ENCODE assay signal across 13 cellular contexts in genomic region chr2:238238311-238238765, GRCh38. TPM values are rescaled to one million over a fixed set of nuclear protein-coding genes. Genes with fewer than 3 reads are reported as not detected.
DNase-seq lines count a peak whose midpoint lies in the region; ATAC-seq and TF ChIP-seq lines count a peak whose summit lies in the region.
"Had no signal": no experiment of that assay in that cellular context is flagged by ENCODE, and none has a peak within 500 bp of the region (broad histone marks: within the 10 kb centered on the region; RNA-seq: fewer than 3 reads in every experiment).

No MANE protein-coding gene starts in this region.

- POLR2A ChIA-PET in CD4-positive, alpha-beta T cell (lab: Charles Lee) = interaction anchor here (0.9 to 2.0 kb wide), 6 partner anchors 17 to 270 kb away, joined by 3 to 7 read pairs (median 4); no protein-coding TSS in a partner anchor
- POLR2A ChIA-PET in T-cell (lab: Charles Lee) = no interaction called here

- no peak overlapping the region for H3K27ac Mint-ChIP-seq in CD4-positive, alpha-beta T cell
- no peak overlapping the region for H3K27ac Mint-ChIP-seq in T-cell
- H3K27ac Mint-ChIP-seq in naive B cell = no peak overlapping the region

- no peak for ATAC-seq in CD4-positive, alpha-beta T cell (ENCODE audit: poor library complexity)
- ATAC-seq in T-cell (replicated peaks in 1 of 4) = no peak
- ATAC-seq in naive B cell (ENCODE audit: low read depth in 2 of 2) = no peak
- ATAC-seq in HG03457 (IDR thresholded peaks at IDR 0.05; ENCODE audit: unreplicated experiment) = no peak
- ATAC-seq in HG02840 (IDR thresholded peaks at IDR 0.05; ENCODE audit: low FRiP score, unreplicated experiment) = no peak
- ATAC-seq: sciatic nerve had no signal

- peaks cover 13% of the 10 kb centered on the region for H3K27me3 ChIP-seq in CD4-positive, alpha-beta T cell (ENCODE audit: control insufficient read depth, insufficient read depth, low read length)
- H3K27me3 ChIP-seq: adrenal gland had no signal

- H3K9me3 ChIP-seq in CD4-positive, alpha-beta T cell (ENCODE audit: control insufficient read depth, low read length) = no peaks in the 10 kb centered on the region
- H3K9me3 ChIP-seq: adrenal gland, tibial nerve had no signal

- H3K36me3 Mint-ChIP-seq in CD4-positive, alpha-beta T cell (ENCODE audit: low read depth) = no peaks in the 10 kb centered on the region
- H3K36me3 Mint-ChIP-seq in T-cell (no peaks in the 10 kb centered on the region), naive B cell (no peaks in the 10 kb centered on the region)

- H3K9me3 Mint-ChIP-seq in CD4-positive, alpha-beta T cell = no peaks in the 10 kb centered on the region
- H3K9me3 Mint-ChIP-seq in T-cell = no peaks in the 10 kb centered on the region
- peaks cover 0 to 2% (median 0%) of the 10 kb centered on the region in 7 donors for H3K9me3 Mint-ChIP-seq in naive B cell

- intact Hi-C loops in CD4-positive, alpha-beta T cell (cut with DNase I, micrococcal nuclease) = loop anchor here in 1 of 2 experiments (10.0 kb wide), 1 partner anchor 274 kb away; the partner anchor contains the start of gene UBE2F

- CTCF ChIA-PET in CD4-positive, alpha-beta T cell (lab: Charles Lee) = interaction anchor here (1.0 kb wide), 1 partner anchor 315 kb away, joined by 3 read pairs; no protein-coding TSS in a partner anchor
- CTCF ChIA-PET in T-cell (lab: Charles Lee) = no interaction called here

- DNase-seq in DMS53 (lab: John Stamatoyannopoulos, UW) (peak; percentile 65), DMS53 treated with DMSO at 0.1 percent for 48 hours (lab: John Stamatoyannopoulos, UW; ENCODE audit: unreplicated experiment) (no peak), T-cell (no peak), naive B cell (no peak), D341Med (ENCODE audit: low spot score) (no peak)
- no peak for DNase-seq in CD4-positive, alpha-beta T cell
- DNase-seq: EL, NCI-H446 treated with DMSO at 0.1 percent for 48 hours had no signal

- peak overlapping the region; percentile 81 for H3K4me3 Mint-ChIP-seq in CD4-positive, alpha-beta T cell
- H3K4me3 Mint-ChIP-seq in T-cell = peak overlapping the region; percentile 40 to 66 (median 57)
- peak overlapping the region; percentile 48 to 82 (median 73) for H3K4me3 Mint-ChIP-seq in naive B cell

- peaks cover 37% of the 10 kb centered on the region for H3K27me3 Mint-ChIP-seq in CD4-positive, alpha-beta T cell
- H3K27me3 Mint-ChIP-seq in T-cell = peaks cover 12 to 23% of the 10 kb centered on the region in 2 donors
- peaks cover 20 to 30% (median 28%) of the 10 kb centered on the region in 3 donors for H3K27me3 Mint-ChIP-seq in naive B cell

- no peak for TF ChIP-seq CTCF in CD4-positive, alpha-beta T cell (IDR thresholded peaks at IDR 0.05)

- H3K27ac ChIP-seq in CD4-positive, alpha-beta T cell (ENCODE audit: low read depth, low read length) = no peak overlapping the region
- H3K27ac ChIP-seq: adrenal gland, tibial nerve had no signal

- H3K4me1 Mint-ChIP-seq in CD4-positive, alpha-beta T cell (ENCODE audit: low read depth) = peaks cover 12% of the 10 kb centered on the region
- peaks cover 8 to 15% (median 10%) of the 10 kb centered on the region in 3 donors for H3K4me1 Mint-ChIP-seq in T-cell
- peaks cover 13 to 20% (median 15%) of the 10 kb centered on the region in 3 donors for H3K4me1 Mint-ChIP-seq in naive B cell

RNA-seq across cellular contexts. Expression of gene HES6, which starts 1.5 kb away (rescaled TPM):
- 1 to 10 TPM; 1.5 to 1.9 TPM for total RNA-seq in CD4-positive, alpha-beta T cell
- total RNA-seq in T-cell = 1 to 10 TPM; 1.7 to 3.6 (median 2.7) TPM
- 1 to 10 TPM; 2.5 to 6.9 (median 3.9) TPM for polyA plus RNA-seq in naive B cell (ENCODE audit: low read depth in 6 of 6)

RNA-seq across cellular contexts. Expression of gene ILKAP, which starts 34.8 kb away (rescaled TPM):
- total RNA-seq in CD4-positive, alpha-beta T cell = 100 to 1,000 TPM; 133 to 143 TPM
- total RNA-seq in T-cell = 100 to 1,000 TPM in 2 of 5 donors, 10 to 100 TPM in 3; 72.8 to 120 (median 76.3) TPM
- 10 to 100 TPM; 37.4 to 51.4 (median 48.4) TPM for polyA plus RNA-seq in naive B cell (ENCODE audit: low read depth in 6 of 6)

RNA-seq across cellular contexts. Expression of gene PER2, which starts 50.1 kb away (rescaled TPM):
- total RNA-seq in CD4-positive, alpha-beta T cell = 10 to 100 TPM; 33.8 to 38.2 TPM
- total RNA-seq in T-cell = 10 to 100 TPM in 4 of 5 donors, 1 to 10 TPM in 1; 9.3 to 24.5 (median 13.0) TPM
- polyA plus RNA-seq in naive B cell (ENCODE audit: low read depth in 6 of 6) = 10 to 100 TPM in 1 of 6 donors, 1 to 10 TPM in 5; 3.5 to 11.7 (median 4.5) TPM
